Comparison of ENCODE assay signal across 9 cellular contexts in genomic region chr3:45631486-45631885, GRCh38. TPM values are rescaled to one million over a fixed set of nuclear protein-coding genes. Genes with fewer than 3 reads are reported as not detected.
DNase-seq lines count a peak whose midpoint lies in the region; ATAC-seq and TF ChIP-seq lines count a peak whose summit lies in the region.
"Had no signal": no experiment of that assay in that cellular context is flagged by ENCODE, and none has a peak within 500 bp of the region (broad histone marks: within the 10 kb centered on the region; RNA-seq: fewer than 3 reads in every experiment).

No MANE protein-coding gene starts in this region.

- H4K91ac ChIP-seq in IMR-90 (ENCODE audit: insufficient read depth, low read depth, low read length) = no peak overlapping the region; the same call in 1 of the 2 replicates

- H2BK15ac ChIP-seq in IMR-90 (ENCODE audit: low read depth, low read length) = no peak overlapping the region

- TF ChIP-seq RAD21 in IMR-90 (IDR thresholded peaks at IDR 0.05; ENCODE audit: low read length) = no peak

- no peak overlapping the region for H3K9ac ChIP-seq in IMR-90 (ENCODE audit: low read depth, low read length)

- peak overlapping the region; percentile 72 for H3K27ac Mint-ChIP-seq in T-helper 17 cell
- peak overlapping the region; percentile 28 for H3K27ac Mint-ChIP-seq in stimulated activated memory B cell treated with anti-CD40 and anti-IgM and Interleukin-4, amounts not matched to agents 10 μg/mL and 1 μg/mL and 100 μg/mL, for 72 hours

- BruUV-seq in IMR-90 (replicated peaks; lab: Mats Ljungman, UMichigan) = no TSS peak

- WGBS in IMR-90 (ENCODE audit: extremely low coverage in 2 of 2, insufficient read length in 1 of 2), 2 experiments = no CpG with 5 or more reads among the region's 6 CpGs

- H3K4ac ChIP-seq in IMR-90 (ENCODE audit: low read depth, low read length) = peak overlapping the region; percentile 76

- H3K4me1 ChIP-seq in IMR-90 (ENCODE audit: control insufficient read depth, insufficient read depth, low read length) = peaks cover 36% of the 10 kb centered on the region
- no peaks in the 10 kb centered on the region for H3K4me1 ChIP-seq in effector memory CD4-positive, alpha-beta T cell (ENCODE audit: control insufficient read depth, insufficient read depth, low read length, poor library complexity, severe bottlenecking)

- H3K4me1 Mint-ChIP-seq in T-helper 17 cell = peaks cover 29% of the 10 kb centered on the region
- peaks cover 64% of the 10 kb centered on the region for H3K4me1 Mint-ChIP-seq in stimulated activated memory B cell treated with anti-CD40 and anti-IgM and Interleukin-4, amounts not matched to agents 10 μg/mL and 1 μg/mL and 100 μg/mL, for 72 hours

- H3K36me3 ChIP-seq in IMR-90 (ENCODE audit: control insufficient read depth, insufficient read depth, low read length) = peaks cover 6% of the 10 kb centered on the region
- no peaks in the 10 kb centered on the region for H3K36me3 ChIP-seq in effector memory CD4-positive, alpha-beta T cell (ENCODE audit: control insufficient read depth, insufficient read depth, low read length)

- H2AFZ ChIP-seq in IMR-90 (replicated peaks; ENCODE audit: low read length, poor library complexity) = no peak overlapping the region

- in situ Hi-C loops in IMR-90 (cut with MboI; ENCODE audit: low sequenced_read_pairs) = no loop called here

- no peak overlapping the region for H3K4me3 ChIP-seq in IMR-90 (ENCODE audit: insufficient read depth, low read depth, low read length)
- no peak overlapping the region for H3K4me3 ChIP-seq in effector memory CD4-positive, alpha-beta T cell (ENCODE audit: insufficient read depth, low read depth, low read length, poor library complexity, severe bottlenecking)

- no peak for TF ChIP-seq CTCF in IMR-90 (conservative IDR thresholded peaks at IDR 0.05; ENCODE audit: low read depth, low read length)

- H3K27me3 ChIP-seq in IMR-90 (ENCODE audit: control insufficient read depth, insufficient read depth, low read length) = no peaks in the 10 kb centered on the region
- no peaks in the 10 kb centered on the region for H3K27me3 ChIP-seq in effector memory CD4-positive, alpha-beta T cell (replicated peaks; ENCODE audit: control insufficient read depth, insufficient read depth, low read length, poor library complexity, severe bottlenecking)

- intact Hi-C loops in IMR-90 (cut with micrococcal nuclease) = no loop called here
- intact Hi-C loops in left ventricle myocardium superior (cut with micrococcal nuclease) = no loop called here

- no peak overlapping the region; the same call in 1 of the 2 replicates for H3K4me2 ChIP-seq in IMR-90 (ENCODE audit: low read depth, low read length)

- no peak overlapping the region for H3K4me3 Mint-ChIP-seq in T-helper 17 cell
- no peak overlapping the region for H3K4me3 Mint-ChIP-seq in stimulated activated memory B cell treated with anti-CD40 and anti-IgM and Interleukin-4, amounts not matched to agents 10 μg/mL and 1 μg/mL and 100 μg/mL, for 72 hours

- no peak overlapping the region for H2BK5ac ChIP-seq in IMR-90 (ENCODE audit: low read depth, low read length, poor library complexity, severe bottlenecking)

- H3K27me3 Mint-ChIP-seq in T-helper 17 cell = no peaks in the 10 kb centered on the region
- no peaks in the 10 kb centered on the region for H3K27me3 Mint-ChIP-seq in stimulated activated memory B cell treated with anti-CD40 and anti-IgM and Interleukin-4, amounts not matched to agents 10 μg/mL and 1 μg/mL and 100 μg/mL, for 72 hours

- H3K56ac ChIP-seq in IMR-90 (ENCODE audit: extremely low read depth, insufficient read depth, low read length) = no peak overlapping the region

- POLR2A ChIA-PET in IMR-90 (lab: Charles Lee; ENCODE audit: unreplicated experiment) = no interaction called here

- dilution Hi-C loops in IMR-90 (cut with HindIII; ENCODE audit: low sequenced_read_pairs, unreplicated experiment) = no loop called here

- H3K27ac ChIP-seq in IMR-90 (ENCODE audit: insufficient read depth, low read length) = peak overlapping the region; percentile 37; the same call in 1 of the 2 replicates
- H3K27ac ChIP-seq in effector memory CD4-positive, alpha-beta T cell (ENCODE audit: insufficient read depth, low read length, poor library complexity, severe bottlenecking) = no peak overlapping the region

- peaks cover 51 to 92% of the 10 kb centered on the region in 2 experiments for H3K79me1 ChIP-seq in IMR-90 (ENCODE audit: low read depth in 1 of 2, low read length in 2 of 2)

- no peak for TF ChIP-seq POLR2A in IMR-90 (IDR thresholded peaks at IDR 0.05; ENCODE audit: low read depth, low read length)

- H2AK5ac ChIP-seq in IMR-90 (ENCODE audit: low read depth, low read length) = peak overlapping the region; percentile 51

- H4K20me1 ChIP-seq in IMR-90 (ENCODE audit: insufficient read depth, low read length) = peaks cover 55% of the 10 kb centered on the region

- H4K5ac ChIP-seq in IMR-90 (ENCODE audit: low read depth, low read length) = peak overlapping the region; percentile 64

- peak overlapping the region; percentile 48; the same call in 1 of the 2 replicates for H3K18ac ChIP-seq in IMR-90 (ENCODE audit: low read depth, low read length)

- H2BK20ac ChIP-seq in IMR-90 (ENCODE audit: low read depth, low read length) = no peak overlapping the region

- no peaks in the 10 kb centered on the region for H3K9me3 Mint-ChIP-seq in stimulated activated memory B cell treated with anti-CD40 and anti-IgM and Interleukin-4, amounts not matched to agents 10 μg/mL and 1 μg/mL and 100 μg/mL, for 72 hours

- H3K23ac ChIP-seq in IMR-90 (ENCODE audit: low read depth, low read length) = 0 out of 2 replicates have a peak overlapping the region, but pooled peaks have one; percentile 40

- H3K14ac ChIP-seq in IMR-90 (replicated peaks; ENCODE audit: low read depth, low read length) = peak overlapping the region; percentile 72

- H3K36me3 Mint-ChIP-seq in T-helper 17 cell (ENCODE audit: low read depth) = no peaks in the 10 kb centered on the region
- H3K36me3 Mint-ChIP-seq in stimulated activated memory B cell treated with anti-CD40 and anti-IgM and Interleukin-4, amounts not matched to agents 10 μg/mL and 1 μg/mL and 100 μg/mL, for 72 hours = peaks cover 22% of the 10 kb centered on the region

- CTCF ChIA-PET in IMR-90 (lab: Yijun Ruan, JAX) = no interaction called here

- DNase-seq in IMR-90 (no peak), T-helper 17 cell (no peak), left ventricle myocardium superior (no peak), NCI-H1417 (lab: John Stamatoyannopoulos, UW) (no peak), mesenteric fat pad (ENCODE audit: low spot score) (no peak)
- no peak for DNase-seq in effector memory CD4-positive, alpha-beta T cell
- DNase-seq: NCI-H69 had no signal

- H2AK9ac ChIP-seq in IMR-90 (replicated peaks; ENCODE audit: low read depth, low read length, poor library complexity) = no peak overlapping the region

- no peaks in the 10 kb centered on the region for H3K9me3 ChIP-seq in IMR-90 (ENCODE audit: control insufficient read depth, insufficient read depth, low read length)
- no peaks in the 10 kb centered on the region for H3K9me3 ChIP-seq in T-helper 17 cell (ENCODE audit: control insufficient read depth, low read length, poor library complexity, severe bottlenecking)
- H3K9me3 ChIP-seq in effector memory CD4-positive, alpha-beta T cell (ENCODE audit: control insufficient read depth, low read length) = no peaks in the 10 kb centered on the region

- no peak for ATAC-seq in IMR-90 (ENCODE audit: low read depth)
- ATAC-seq in T-helper 17 cell = peak; percentile 49
- ATAC-seq in left ventricle myocardium superior = peak; percentile 62
- peak; percentile 68 for ATAC-seq in stimulated activated memory B cell treated with anti-CD40 and anti-IgM and Interleukin-4, amounts not matched to agents 10 μg/mL and 1 μg/mL and 100 μg/mL, for 72 hours
- ATAC-seq: HCT116 had no signal

- H3K9me1 ChIP-seq in IMR-90 (ENCODE audit: insufficient read depth, low read length) = peaks cover 30% of the 10 kb centered on the region

- H4K8ac ChIP-seq in IMR-90 (ENCODE audit: low read depth in 2 of 2, low read length in 2 of 2) = peak overlapping the region in 1 of 2 experiments; percentile 40; a peak in 1 of 4 replicates

- H2BK120ac ChIP-seq in IMR-90 (ENCODE audit: low read depth, low read length) = no peak overlapping the region

TF ChIP-seq in IMR-90, 13 proteins besides CTCF, POLR2A, EP300 and RAD21 (continues in another document):
- no peak for TF ChIP-seq MAFK (IDR thresholded peaks at IDR 0.05; ENCODE audit: low read depth, low read length)
- TF ChIP-seq CHD1 (IDR thresholded peaks at IDR 0.05; ENCODE audit: low read depth, low read length) = no peak
- TF ChIP-seq MAZ (IDR thresholded peaks at IDR 0.05; ENCODE audit: borderline replicate concordance, low read depth, low read length) = no peak
- TF ChIP-seq CEBPB (IDR thresholded peaks at IDR 0.05; ENCODE audit: low read depth, low read length) = no peak
- no peak for TF ChIP-seq SMC3 (IDR thresholded peaks at IDR 0.05; ENCODE audit: low read depth, low read length)
- TF ChIP-seq USF2 (IDR thresholded peaks at IDR 0.05; ENCODE audit: low read depth, low read length) = no peak
- no peak for TF ChIP-seq BHLHE40 (IDR thresholded peaks at IDR 0.05; ENCODE audit: low read depth, low read length)
- TF ChIP-seq RCOR1 (IDR thresholded peaks at IDR 0.05; ENCODE audit: insufficient replicate concordance, low read length) = no peak
- TF ChIP-seq MXI1 (IDR thresholded peaks at IDR 0.05; ENCODE audit: borderline replicate concordance, low read depth, low read length) = no peak
- no peak for TF ChIP-seq FOS (IDR thresholded peaks at IDR 0.05; ENCODE audit: low read depth, low read length)
- TF ChIP-seq NFE2L2 (IDR thresholded peaks at IDR 0.05; ENCODE audit: low read depth, low read length) = no peak

RNA-seq across cellular contexts. Expression of gene LIMD1, which starts 36.9 kb away (rescaled TPM):
- total RNA-seq in IMR-90 (2012; rRNA removed) = 21.5 and 22.5 TPM in 2 replicates
- polyA plus RNA-seq in IMR-90 (2012; rRNA removed) = 20.5 and 20.9 TPM in 2 replicates
- polyA plus RNA-seq in IMR-90 (2012; cell fraction: cytosol; rRNA removed) = 12.3 and 13.9 TPM in 2 replicates
- polyA plus RNA-seq in IMR-90 (2012; cell fraction: nucleus; rRNA removed; ENCODE audit: low replicate concordance) = 52.7 and 53.0 TPM in 2 replicates
- total RNA-seq in T-helper 17 cell = 10 to 100 TPM; 17.2 to 34.1 TPM
- 31.9 TPM for total RNA-seq in left ventricle myocardium superior
- 26.5 TPM for total RNA-seq in mesenteric fat pad

RNA-seq across cellular contexts. Expression of gene SACM1L, which starts 57.7 kb away (rescaled TPM):
- total RNA-seq in IMR-90 (2012; rRNA removed) (40.9 and 44.2 TPM in 2 replicates), T-helper 17 cell (10 to 100 TPM; 61.0 to 62.5 TPM), left ventricle myocardium superior (23.6 TPM), mesenteric fat pad (45.1 TPM)
- polyA plus RNA-seq in IMR-90 (2012; rRNA removed) = 12.8 and 19.0 TPM in 2 replicates
- 1.8 and 2.5 TPM in 2 replicates for polyA plus RNA-seq in IMR-90 (2012; cell fraction: cytosol; rRNA removed)
- 7.0 and 36.5 TPM in 2 replicates for polyA plus RNA-seq in IMR-90 (2012; cell fraction: nucleus; rRNA removed; ENCODE audit: low replicate concordance)
